ENCODE assay signal across 8 cellular contexts in genomic region chr5:78648359-78649219, GRCh38. TPM values are rescaled to one million over a fixed set of nuclear protein-coding genes. Genes with fewer than 3 reads are reported as not detected.
DNase-seq lines count a peak whose midpoint lies in the region; ATAC-seq and TF ChIP-seq lines count a peak whose summit lies in the region.

A gene with protein sequence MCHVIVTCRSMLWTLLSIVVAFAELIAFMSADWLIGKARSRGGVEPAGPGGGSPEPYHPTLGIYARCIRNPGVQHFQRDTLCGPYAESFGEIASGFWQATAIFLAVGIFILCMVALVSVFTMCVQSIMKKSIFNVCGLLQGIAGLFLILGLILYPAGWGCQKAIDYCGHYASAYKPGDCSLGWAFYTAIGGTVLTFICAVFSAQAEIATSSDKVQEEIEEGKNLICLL (minus strand): TSS chr5:78648772. CDS start chr5:78510213, 138,559 bp downstream.

- POLR2A ChIA-PET in T-cell (lab: Charles Lee), result interaction anchor here in 1 of 2 donors (0.6 kb wide), 1 partner anchor 23 kb away, joined by 5 read pairs; no protein-coding TSS in a partner anchor

- CTCF ChIA-PET in T-cell (lab: Charles Lee), result no interaction called here

- H3K9ac ChIP-seq in HUES6 (ENCODE audit: low read length), result peak within 1 kb of the TSS; percentile 83

- TF ChIP-seq CTCF in coronary artery (IDR thresholded peaks at IDR 0.05) (no peak), spleen (IDR thresholded peaks at IDR 0.05 in 8 of 11, conservative IDR thresholded peaks at IDR 0.05 in 3 of 11) (no peak)

- peak; percentile 75 for DNase-seq in ELR (ENCODE audit: low read depth)
- peak in 8 of 34 experiments; percentile 0 to 19 (median 9) for DNase-seq in T-cell
- peak; percentile 86 for DNase-seq in coronary artery (ENCODE audit: low spot score)
- peak; percentile 36 for DNase-seq in kidney glomerular epithelial cell (lab: John Stamatoyannopoulos, UW)
- DNase-seq in spleen, result peak; percentile 89

- peak within 1 kb of the TSS; percentile 69; the same call in 1 of the 2 replicates for H3K27ac ChIP-seq in HUES6 (ENCODE audit: low read depth, low read length)
- peak within 1 kb of the TSS; percentile 94 to 95 for H3K27ac ChIP-seq in coronary artery
- peak within 1 kb of the TSS in 7 of 8 donors; percentile 65 to 82 (median 77) for H3K27ac ChIP-seq in spleen

- H3K9me3 Mint-ChIP-seq in T-cell, result no peaks in the 10 kb centered on the region

- 0 out of 2 replicates have a peak, but pooled peaks cover 5% of the 10 kb centered on the region for H3K36me3 ChIP-seq in HUES6 (ENCODE audit: control insufficient read depth, insufficient read depth, low read length)
- no peaks in the 10 kb centered on the region for H3K36me3 ChIP-seq in spleen

- H3K36me3 Mint-ChIP-seq in T-cell, result no peaks in the 10 kb centered on the region

- intact Hi-C loops in spleen (cut with DNase I; ENCODE audit: low total_unique reads), result no loop called here

- peaks cover 15 to 19% (median 16%) of the 10 kb centered on the region in 3 donors for H3K4me1 Mint-ChIP-seq in T-cell

- peaks cover 22% of the 10 kb centered on the region for H3K4me1 ChIP-seq in HUES6 (ENCODE audit: control insufficient read depth, insufficient read depth, low read length)
- peaks cover 5 to 30% (median 22%) of the 10 kb centered on the region in 6 donors for H3K4me1 ChIP-seq in spleen

- no peak within 1 kb of the TSS for H3K27ac Mint-ChIP-seq in T-cell

- 1 to 2% (median 1%) methylated on average over 30 to 112 of the region's 112 CpGs for WGBS in spleen, 5 donors

- ATAC-seq in GM21423 (IDR thresholded peaks at IDR 0.05; ENCODE audit: unreplicated experiment) (peak; percentile 61), T-cell (replicated peaks in 1 of 4) (peak; percentile 53 to 60 (median 56)), HG03469 (IDR thresholded peaks at IDR 0.05; ENCODE audit: unreplicated experiment) (no peak)

- peaks cover 39 to 54% of the 10 kb centered on the region in 2 donors for H3K27me3 Mint-ChIP-seq in T-cell

- TF ChIP-seq POLR2A in spleen (IDR thresholded peaks at IDR 0.05), result no peak

- H3K4me3 ChIP-seq in HUES6 (ENCODE audit: low read depth, low read length) (peak within 1 kb of the TSS; percentile 89), coronary artery (peak within 1 kb of the TSS; percentile 82), spleen (peak within 1 kb of the TSS; percentile 52 to 85 (median 62))

- H3K27me3 ChIP-seq in HUES6 (ENCODE audit: control insufficient read depth, insufficient read depth, low read length) (no peaks in the 10 kb centered on the region), spleen (replicated peaks in 1 of 7) (peaks cover 0 to 42% (median 7%) of the 10 kb centered on the region in 7 donors)

- H3K9me3 ChIP-seq in HUES6 (ENCODE audit: control insufficient read depth, insufficient read depth, low read depth, low read length) (no peaks in the 10 kb centered on the region), spleen (no peaks in the 10 kb centered on the region)

- H3K4me3 Mint-ChIP-seq in T-cell, result peak within 1 kb of the TSS; percentile 69 to 76 (median 73)

RNA-seq across cellular contexts. Expression of the gene that starts here (rescaled TPM):
- total RNA-seq in T-cell (1 to 10 TPM in 2 of 5 donors, under 1 TPM in 3; 0.19 to 1.9 (median 0.82) TPM), spleen (10 to 100 TPM in 4 of 7 donors, 1 to 10 TPM in 3; 8.4 to 14.6 (median 10.1) TPM)
- 1 to 10 TPM; 4.8 to 9.6 (median 6.2) TPM for polyA plus RNA-seq in spleen
